Comparison of ENCODE assay signal across 12 cellular contexts in the genomic region with DNA sequence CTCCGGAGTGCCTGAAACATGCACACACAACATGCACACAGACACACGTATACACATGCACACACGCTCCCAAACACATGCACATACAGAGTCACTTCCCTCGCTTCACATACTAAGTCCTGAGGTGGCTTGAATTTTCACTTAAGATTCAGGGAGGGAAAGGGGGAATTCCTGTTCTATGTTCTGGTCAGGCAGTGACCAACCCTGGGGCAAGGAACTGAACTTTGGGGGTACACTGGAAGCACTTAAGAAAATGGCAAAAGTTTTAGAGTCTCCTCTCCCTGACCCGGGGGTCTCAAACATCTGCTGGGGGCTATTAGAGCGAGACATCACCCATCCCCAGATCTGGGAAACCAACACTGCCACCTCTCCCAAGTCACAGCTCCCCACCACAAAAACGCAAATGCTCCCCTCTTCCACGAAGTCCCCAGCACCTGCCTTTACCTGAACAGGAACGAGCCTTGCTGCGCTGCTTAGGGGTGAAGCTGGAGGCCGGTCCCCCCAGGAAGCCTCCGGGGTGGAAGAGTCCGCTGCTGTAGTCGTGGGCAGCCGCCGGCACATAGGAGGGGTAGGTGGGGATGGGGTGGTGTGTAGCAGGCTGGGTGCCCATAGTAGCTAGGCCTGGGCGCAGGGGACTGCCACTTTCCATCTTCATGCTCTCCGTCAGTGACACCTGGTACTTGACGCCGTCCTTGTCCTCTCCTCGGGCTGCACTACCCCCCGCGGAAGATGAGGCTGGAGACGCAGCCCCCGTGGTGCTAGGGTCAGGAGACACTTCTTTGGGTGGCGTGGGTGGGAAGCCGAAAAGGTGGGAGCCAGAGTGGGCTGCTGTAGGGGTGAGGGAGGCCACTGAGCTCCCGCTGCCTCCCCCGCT. TPM values are rescaled to one million over a fixed set of nuclear protein-coding genes. Genes with fewer than 3 reads are reported as not detected.
DNase-seq lines count a peak whose midpoint lies in the region; ATAC-seq and TF ChIP-seq lines count a peak whose summit lies in the region.
"Had no signal": no experiment of that assay in that cellular context is flagged by ENCODE, and none has a peak within 500 bp of the region (broad histone marks: within the 10 kb centered on the region; RNA-seq: fewer than 3 reads in every experiment).

No MANE protein-coding gene starts in this region.

- peaks cover 35 to 95% (median 42%) of the 10 kb centered on the region in 3 donors for H3K4me1 ChIP-seq in esophagus squamous epithelium
- H3K4me1 ChIP-seq in parathyroid adenoma: peaks cover 4% of the 10 kb centered on the region

- 21 to 25% methylated on average over 6 to 12 of the region's 29 CpGs for WGBS in esophagus squamous epithelium, 2 donors

- peak overlapping the region; percentile 99 for H3K27ac ChIP-seq in C4-2B
- H3K27ac ChIP-seq in esophagus squamous epithelium: peak overlapping the region in 3 of 4 donors; percentile 41 to 86 (median 63)
- H3K27ac ChIP-seq in parathyroid adenoma: no peak overlapping the region

- no peak for TF ChIP-seq POLR2A in esophagus squamous epithelium (IDR thresholded peaks at IDR 0.05)

- peak overlapping the region; percentile 93 for H3K4me2 ChIP-seq in parathyroid adenoma (ENCODE audit: low read length)

- H3K27me3 ChIP-seq in esophagus squamous epithelium: peaks cover 41 to 100% (median 69%) of the 10 kb centered on the region in 4 donors
- no peaks in the 10 kb centered on the region for H3K27me3 ChIP-seq in parathyroid adenoma (ENCODE audit: control insufficient read depth, insufficient read depth, low read length)

- H3K79me2 ChIP-seq in parathyroid adenoma: no peaks in the 10 kb centered on the region

- ATAC-seq in HG03039 (IDR thresholded peaks at IDR 0.05; ENCODE audit: unreplicated experiment): no peak
- ATAC-seq in HG02623 (IDR thresholded peaks at IDR 0.05; ENCODE audit: unreplicated experiment): no peak
- no peak for ATAC-seq in HG02970 (IDR thresholded peaks at IDR 0.05; ENCODE audit: low FRiP score, unreplicated experiment)
- ATAC-seq: GM12878, HepG2 had no signal

- peak overlapping the region; percentile 94 for H3K4me3 ChIP-seq in LNCaP clone FGC (ENCODE audit: low read depth, low read length)
- H3K4me3 ChIP-seq in esophagus squamous epithelium: peak overlapping the region in 3 of 4 donors; percentile 42 to 62 (median 58)
- H3K4me3 ChIP-seq in parathyroid adenoma (ENCODE audit: low read depth, low read length): peak overlapping the region; percentile 75
- H3K4me3 ChIP-seq: GM12878 had no signal

- H3K36me3 ChIP-seq in esophagus squamous epithelium: no peaks in the 10 kb centered on the region
- no peaks in the 10 kb centered on the region for H3K36me3 ChIP-seq in parathyroid adenoma (ENCODE audit: control insufficient read depth, insufficient read depth, low read length)

- H2AFZ ChIP-seq in parathyroid adenoma: no peak overlapping the region

- intact Hi-C loops in esophagus squamous epithelium (cut with DNase I): no loop called here

- H3K9me3 ChIP-seq in esophagus squamous epithelium (no peaks in the 10 kb centered on the region), parathyroid adenoma (ENCODE audit: control insufficient read depth, low read length) (no peaks in the 10 kb centered on the region)

- DNase-seq in LNCaP clone FGC (ENCODE audit: low read depth): no peak
- no peak for DNase-seq in esophagus squamous epithelium (lab: John Stamatoyannopoulos, UW)
- DNase-seq in NCI-H345 (lab: John Stamatoyannopoulos, UW): no peak

- no peak overlapping the region for H3K9ac ChIP-seq in parathyroid adenoma

- TF ChIP-seq CTCF in C4-2B (conservative IDR thresholded peaks at IDR 0.05): no peak
- TF ChIP-seq CTCF in LNCaP clone FGC (IDR thresholded peaks at IDR 0.05; ENCODE audit: control insufficient read depth, extremely low read depth, insufficient read depth): no peak
- TF ChIP-seq CTCF in esophagus squamous epithelium (IDR thresholded peaks at IDR 0.05): no peak
- no peak for TF ChIP-seq CTCF in parathyroid adenoma (IDR thresholded peaks at IDR 0.05)

RNA-seq across cellular contexts. Expression of gene GATA2, which starts 7.5 kb away (rescaled TPM):
- 10 to 100 TPM in 1 of 4 donors, 1 to 10 TPM in 3; 1.6 to 12.8 (median 1.9) TPM for total RNA-seq in esophagus squamous epithelium

RNA-seq across cellular contexts. Expression of gene DNAJB8, which starts 18.8 kb away (rescaled TPM):
- total RNA-seq in esophagus squamous epithelium: not detected
- total RNA-seq: endodermal cell, GM12878, HepG2, osteocyte had no signal
